In the genomic region with DNA sequence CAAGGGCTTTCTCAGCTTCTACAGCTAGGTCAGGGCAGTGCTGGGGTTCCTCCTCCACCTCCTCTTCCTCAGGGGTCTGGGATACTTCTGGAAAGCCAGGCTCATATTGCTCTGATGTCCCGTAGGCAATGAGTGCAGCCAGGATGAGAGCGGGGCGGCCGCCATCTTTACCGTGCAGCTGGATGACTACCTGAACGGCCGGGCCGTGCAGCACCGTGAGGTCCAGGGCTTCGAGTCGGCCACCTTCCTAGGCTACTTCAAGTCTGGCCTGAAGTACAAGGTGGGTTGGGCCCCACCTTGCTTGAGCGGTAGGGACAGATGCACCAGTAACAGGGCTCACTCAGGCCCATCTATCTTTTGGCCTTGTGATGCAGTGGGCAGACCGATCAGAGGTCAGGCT, we compare ENCODE assay signal across 1 cellular context.
TF ChIP-seq lines count a peak whose summit lies in the region.

No MANE protein-coding gene starts in this region.

TF ChIP-seq in H1, 55 proteins besides CTCF, POLR2A, EP300 and RAD21 (continued from another document):
- no peak for TF ChIP-seq KDM5A (IDR thresholded peaks at IDR 0.05; ENCODE audit: low read length)
- TF ChIP-seq TAF7 (optimal IDR thresholded peaks at IDR 0.05; ENCODE audit: borderline replicate concordance, low read depth, low read length): no peak
- no peak for TF ChIP-seq BCL11A (IDR thresholded peaks at IDR 0.05; ENCODE audit: low read depth in 2 of 2, low read length in 2 of 2)
- no peak for TF ChIP-seq RNF2 (IDR thresholded peaks at IDR 0.05; ENCODE audit: borderline replicate concordance, low read depth, low read length, missing control alignments, poor library complexity, severe bottlenecking)
- TF ChIP-seq NRF1 (IDR thresholded peaks at IDR 0.05; ENCODE audit: low read depth, low read length): no peak
